In the genomic region with DNA sequence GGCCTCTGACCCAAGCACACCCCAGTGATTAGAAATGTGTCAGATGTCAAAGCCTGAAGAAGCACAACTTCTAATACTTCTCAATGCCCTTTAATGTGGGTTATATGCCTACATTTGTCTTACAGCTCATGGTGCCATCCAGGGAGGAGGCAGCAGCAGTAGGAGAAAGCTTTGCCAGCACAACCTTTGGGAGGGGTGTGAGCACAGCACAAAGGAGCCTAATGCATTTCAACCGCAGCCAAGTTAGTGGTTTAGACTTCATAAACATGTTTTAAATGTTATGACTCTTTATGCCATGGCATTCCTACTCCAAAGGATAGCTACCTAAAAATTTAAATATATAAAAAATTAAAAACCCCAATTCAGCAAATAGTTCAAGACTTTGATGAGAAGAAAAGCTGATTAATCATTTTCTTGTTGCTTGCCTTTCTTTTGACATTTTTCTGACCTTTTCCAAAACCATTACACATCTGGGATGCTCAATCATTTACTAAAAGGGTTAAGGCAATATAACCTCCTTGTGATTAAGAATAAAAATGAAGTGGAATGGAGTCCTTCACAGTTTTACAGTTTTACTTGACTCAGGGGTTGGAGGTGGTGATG, we compare ENCODE assay signal across 1 cellular context.
TF ChIP-seq lines count a peak whose summit lies in the region.

No MANE protein-coding gene starts in this region.

TF ChIP-seq in HepG2, 621 proteins besides CTCF, POLR2A, EP300 and RAD21:
- TF ChIP-seq MAFK (conservative IDR thresholded peaks at IDR 0.05 in 1 of 2, IDR thresholded peaks at IDR 0.05 in 1 of 2; ENCODE audit: low read length in 2 of 2) (peak; percentile 77 to 87), ZNF282 (IDR thresholded peaks at IDR 0.05; ENCODE audit: partially characterized antibody) (no peak), EZH2 (conservative IDR thresholded peaks at IDR 0.05; ENCODE audit: low read depth, low read length) (no peak), MAFF (IDR thresholded peaks at IDR 0.05; ENCODE audit: low read depth, low read length) (peak; percentile 79), SETDB1 (CRISPR knock-in tag; IDR thresholded peaks at IDR 0.05; ENCODE audit: borderline replicate concordance) (no peak)
- TF ChIP-seq, protein P1, sequence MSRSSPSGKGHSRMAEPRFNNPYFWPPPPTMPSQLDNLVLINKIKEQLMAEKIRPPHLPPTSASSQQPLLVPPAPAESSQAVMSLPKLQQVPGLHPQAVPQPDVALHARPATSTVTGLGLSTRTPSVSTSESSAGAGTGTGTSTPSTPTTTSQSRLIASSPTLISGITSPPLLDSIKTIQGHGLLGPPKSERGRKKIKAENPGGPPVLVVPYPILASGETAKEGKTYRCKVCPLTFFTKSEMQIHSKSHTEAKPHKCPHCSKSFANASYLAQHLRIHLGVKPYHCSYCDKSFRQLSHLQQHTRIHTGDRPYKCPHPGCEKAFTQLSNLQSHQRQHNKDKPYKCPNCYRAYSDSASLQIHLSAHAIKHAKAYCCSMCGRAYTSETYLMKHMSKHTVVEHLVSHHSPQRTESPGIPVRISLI (CRISPR knock-in tag; IDR thresholded peaks at IDR 0.05; ENCODE audit: borderline replicate concordance), result no peak
TF ChIP-seq in HepG2: peak in this region for 2.
